In genomic region chr9:136722093-136722968, GRCh38 we compare ENCODE assay signal across 1 cellular context.
A peak's percentile ranks its signal among the peaks of the same experiment; 100 is the strongest.
TF ChIP-seq lines count a peak whose summit lies in the region.

No MANE protein-coding gene starts in this region.

TF ChIP-seq in HepG2, 621 proteins besides CTCF, POLR2A, EP300 and RAD21 (continues in another document):
- TF ChIP-seq RBFOX2 (IDR thresholded peaks at IDR 0.05; ENCODE audit: low read depth, low read length): peak; percentile 35
- TF ChIP-seq AGO1 (IDR thresholded peaks at IDR 0.05; ENCODE audit: low read depth, low read length, poor library complexity, severe bottlenecking): peak; percentile 70
- TF ChIP-seq HMGA1 (CRISPR knock-in tag; conservative IDR thresholded peaks at IDR 0.05): no peak
- no peak for TF ChIP-seq PBX3 (CRISPR knock-in tag; IDR thresholded peaks at IDR 0.05; ENCODE audit: borderline replicate concordance)
- TF ChIP-seq FLYWCH1 (CRISPR knock-in tag; IDR thresholded peaks at IDR 0.05): no peak
- TF ChIP-seq NCOR1 (IDR thresholded peaks at IDR 0.05; ENCODE audit: borderline replicate concordance, low read length): no peak
- TF ChIP-seq ZNF282 (IDR thresholded peaks at IDR 0.05; ENCODE audit: partially characterized antibody): no peak
- peak; percentile 37; the same call in 1 of the 2 replicates for TF ChIP-seq POLR2AphosphoS5 (IDR thresholded peaks at IDR 0.05; ENCODE audit: low read depth, low read length)
- no peak for TF ChIP-seq ZBTB40 (IDR thresholded peaks at IDR 0.05)
- TF ChIP-seq ZBTB40 (CRISPR knock-in tag; IDR thresholded peaks at IDR 0.05): no peak
- no peak for TF ChIP-seq ZNF597 (CRISPR knock-in tag; IDR thresholded peaks at IDR 0.05)
- TF ChIP-seq NRL (CRISPR knock-in tag; IDR thresholded peaks at IDR 0.05; ENCODE audit: borderline replicate concordance): no peak
- peak; percentile 31 for TF ChIP-seq TAF15 (IDR thresholded peaks at IDR 0.05; ENCODE audit: low read depth, low read length, poor library complexity, severe bottlenecking)
- TF ChIP-seq ZNF34 (CRISPR knock-in tag; IDR thresholded peaks at IDR 0.05; ENCODE audit: borderline replicate concordance): no peak
- no peak for TF ChIP-seq ZNF557 (CRISPR knock-in tag; IDR thresholded peaks at IDR 0.05)
- no peak for TF ChIP-seq PAWR (CRISPR knock-in tag; IDR thresholded peaks at IDR 0.05; ENCODE audit: borderline replicate concordance)
- TF ChIP-seq DZIP1 (CRISPR knock-in tag; IDR thresholded peaks at IDR 0.05): no peak
- no peak for TF ChIP-seq ZNF782 (CRISPR knock-in tag; IDR thresholded peaks at IDR 0.05; ENCODE audit: borderline replicate concordance)
- TF ChIP-seq ZBTB7A (CRISPR knock-in tag; IDR thresholded peaks at IDR 0.05): no peak
- TF ChIP-seq TOPORS (CRISPR knock-in tag; IDR thresholded peaks at IDR 0.05): no peak
- TF ChIP-seq GABPA (IDR thresholded peaks at IDR 0.05; ENCODE audit: low read depth, low read length): no peak
- no peak for TF ChIP-seq GABPA (CRISPR knock-in tag; IDR thresholded peaks at IDR 0.05; ENCODE audit: low read depth)
- no peak for TF ChIP-seq ELF4 (CRISPR knock-in tag; IDR thresholded peaks at IDR 0.05; ENCODE audit: borderline replicate concordance)
- no peak for TF ChIP-seq NFKB2 (CRISPR knock-in tag; IDR thresholded peaks at IDR 0.05; ENCODE audit: borderline replicate concordance)
- no peak for TF ChIP-seq HDAC1 (CRISPR knock-in tag; IDR thresholded peaks at IDR 0.05)
- no peak for TF ChIP-seq ZNF3 (CRISPR knock-in tag; IDR thresholded peaks at IDR 0.05)
- no peak for TF ChIP-seq ZBTB38 (CRISPR knock-in tag; IDR thresholded peaks at IDR 0.05)
- TF ChIP-seq ZNF12 (CRISPR knock-in tag; IDR thresholded peaks at IDR 0.05): no peak
- TF ChIP-seq KAT8 (CRISPR knock-in tag; IDR thresholded peaks at IDR 0.05): no peak
- TF ChIP-seq SMARCE1 (IDR thresholded peaks at IDR 0.05; ENCODE audit: borderline replicate concordance): no peak
- TF ChIP-seq HDAC2 (CRISPR knock-in tag; IDR thresholded peaks at IDR 0.05): no peak
- no peak for TF ChIP-seq PRDM15 (CRISPR knock-in tag; IDR thresholded peaks at IDR 0.05)
- TF ChIP-seq ZNF761 (CRISPR knock-in tag; conservative IDR thresholded peaks at IDR 0.05): no peak
- TF ChIP-seq DNMT1 (CRISPR knock-in tag; IDR thresholded peaks at IDR 0.05): no peak
- no peak for TF ChIP-seq ZNF512 (CRISPR knock-in tag; IDR thresholded peaks at IDR 0.05)
- TF ChIP-seq ZNF563 (CRISPR knock-in tag; IDR thresholded peaks at IDR 0.05): no peak
- no peak for TF ChIP-seq ZBTB2 (CRISPR knock-in tag; IDR thresholded peaks at IDR 0.05; ENCODE audit: low read depth)
- TF ChIP-seq AKAP8 (CRISPR knock-in tag; IDR thresholded peaks at IDR 0.05): peak; percentile 10; the same call in 1 of the 2 replicates
- peak; percentile 81 for TF ChIP-seq HNRNPL (IDR thresholded peaks at IDR 0.05; ENCODE audit: low read depth, low read length)
- TF ChIP-seq ZNF276 (CRISPR knock-in tag; IDR thresholded peaks at IDR 0.05; ENCODE audit: low read depth): no peak
